Comparison of ENCODE assay signal across 23 cellular contexts in genomic region chr9:35967042-35967441, GRCh38. TPM values are rescaled to one million over a fixed set of nuclear protein-coding genes. Genes with fewer than 3 reads are reported as not detected.
"Had no signal": no experiment of that assay in that cellular context is flagged by ENCODE, and none has a peak within 500 bp of the region (broad histone marks: within the 10 kb centered on the region; RNA-seq: fewer than 3 reads in every experiment).

No MANE protein-coding gene starts in this region.

- H3K27me3 ChIP-seq: MG63, SJCRH30 had no signal

- H3K4me1 ChIP-seq: adrenal gland had no signal

- H3K4me3 ChIP-seq: adrenal gland, MG63, SJCRH30 had no signal

- DNase-seq: activated CD4-positive, alpha-beta T cell treated with anti-CD3 and anti-CD28 coated beads for 4 hours; activated CD8-positive, alpha-beta memory T cell treated with anti-CD3 and anti-CD28 coated beads, Interleukin-2, amount 50 U/mL, for 4 hours; activated CD8-positive, alpha-beta T cell treated with anti-CD3 and anti-CD28 coated beads for 36 hours; activated naive CD4-positive, alpha-beta T cell treated with anti-CD3 and anti-CD28 coated beads, Interleukin-2, amount 50 U/mL, for 16 hours; activated naive CD8-positive, alpha-beta T cell treated with anti-CD3 and anti-CD28 coated beads, Interleukin-2, amount 10 ng/mL, durations not matched to agents 7 days and 5 days; adrenal gland; anterior cingulate cortex; cerebellar nuclear complex; MG63; MV-4-11; NCI-H1092 treated with DMSO at 0.1 percent for 48 hours; NCI-H1436 treated with DMSO at 0.1 percent for 48 hours; NCI-H187 treated with DMSO at 0.1 percent for 48 hours; NCI-H2227 treated with DMSO at 0.1 percent for 48 hours; NCI-H510A; NCI-H774; NK-92 treated with Interleukin-12 subunit alpha and Interleukin-12 subunit beta, amount 100 ng/mL, for 24 hours; OCI-M1; Right ventricle myocardium superior; RPMI8226; SJCRH30 had no signal

- H3K9me3 ChIP-seq: adrenal gland, MG63, SJCRH30 had no signal

- H3K36me3 ChIP-seq: adrenal gland, MG63, SJCRH30 had no signal

- H3K27ac ChIP-seq: adrenal gland, KMS-11, SJCRH30 had no signal

RNA-seq across cellular contexts. Expression of gene OR2S2, which starts 9.1 kb away (rescaled TPM):
- total RNA-seq: activated CD8-positive, alpha-beta T cell treated with anti-CD3 and anti-CD28 coated beads for 36 hours; activated naive CD8-positive, alpha-beta T cell treated with anti-CD3 and anti-CD28 coated beads, Interleukin-2, amount 10 ng/mL, durations not matched to agents 7 days and 5 days; adrenal gland; cardiac septum; Right ventricle myocardium superior; SJCRH30 had no signal

RNA-seq across cellular contexts. Expression of gene SPAAR, which starts 57.8 kb away (rescaled TPM):
- total RNA-seq: activated CD8-positive, alpha-beta T cell treated with anti-CD3 and anti-CD28 coated beads for 36 hours; activated naive CD8-positive, alpha-beta T cell treated with anti-CD3 and anti-CD28 coated beads, Interleukin-2, amount 10 ng/mL, durations not matched to agents 7 days and 5 days had no signal
